ENCODE assay signal across 8 cellular contexts in the genomic region with DNA sequence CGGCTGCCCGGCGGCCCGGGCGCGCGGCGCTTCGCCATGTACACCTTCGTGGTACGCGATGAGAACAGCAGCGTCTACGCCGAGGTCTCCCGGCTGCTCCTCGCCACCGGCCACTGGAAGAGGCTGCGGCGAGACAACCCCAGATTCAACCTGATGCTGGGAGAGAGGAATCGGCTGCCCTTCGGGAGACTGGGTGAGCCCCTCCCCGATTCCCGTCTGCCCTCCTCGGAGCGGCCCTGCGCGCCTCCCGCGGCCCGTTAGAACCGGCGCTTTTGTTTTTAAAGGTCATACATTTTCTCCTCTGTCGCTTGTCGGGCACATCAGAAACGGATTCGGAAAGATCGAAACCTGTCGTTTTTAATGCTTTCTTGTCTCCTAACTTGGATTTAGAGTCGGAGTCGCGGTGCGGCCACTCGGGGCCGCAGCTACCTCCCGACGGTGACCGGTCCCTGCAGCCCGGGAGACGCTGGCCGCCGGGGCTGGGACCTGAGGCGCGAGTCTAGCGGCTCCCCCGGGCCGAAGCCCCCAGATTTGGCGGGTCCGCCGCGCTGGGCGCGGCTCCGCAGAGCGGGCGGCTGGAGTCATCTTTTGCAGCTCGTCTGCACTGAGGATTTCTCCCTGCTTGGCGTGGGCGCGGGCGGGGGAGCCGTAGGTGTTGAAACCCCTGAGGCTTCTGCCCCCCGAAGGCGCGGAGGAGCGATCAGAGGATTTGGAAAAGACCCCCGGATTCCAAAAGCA. TPM values are rescaled to one million over a fixed set of nuclear protein-coding genes. Genes with fewer than 3 reads are reported as not detected.
DNase-seq lines count a peak whose midpoint lies in the region; FAIRE-seq and TF ChIP-seq lines count a peak whose summit lies in the region.

No MANE protein-coding gene starts in this region.

- peak overlapping the region; percentile 97 for H3K4me3 ChIP-seq in BLaER1
- H3K4me3 ChIP-seq in skin epidermis: peak overlapping the region; percentile 47 to 94 (median 80)

- POLR2A ChIA-PET in MCF 10A (lab: Yijun Ruan, JAX): interaction anchor here (0.5 to 5.9 kb wide), 12 partner anchors 10 to 716 kb away, joined by 3 to 42 read pairs (median 5); a partner anchor contains a TSS

- FAIRE-seq in HTR-8/SVneo (lab: Jason Lieb, UNC): no peak

- peak overlapping the region; percentile 92 for H3K9ac ChIP-seq in BLaER1

- H3K27ac Mint-ChIP-seq in MCF 10A (ENCODE audit: low read depth, unreplicated experiment): peak overlapping the region; percentile 54

- peaks cover 9% of the 10 kb centered on the region for H3K36me3 Mint-ChIP-seq in MCF 10A (ENCODE audit: insufficient read depth, unreplicated experiment)

- peaks cover 5% of the 10 kb centered on the region; the same call in 1 of the 2 replicates for H3K9me3 ChIP-seq in BLaER1

- peaks cover 15% of the 10 kb centered on the region for H3K4me1 Mint-ChIP-seq in MCF 10A (ENCODE audit: insufficient read depth, unreplicated experiment)

- H3K36me3 ChIP-seq in BLaER1: peaks cover 24% of the 10 kb centered on the region

- no peaks in the 10 kb centered on the region for H3K27me3 Mint-ChIP-seq in MCF 10A (ENCODE audit: insufficient read depth, unreplicated experiment)

- peak overlapping the region; percentile 88 for H3K4me3 Mint-ChIP-seq in MCF 10A (ENCODE audit: unreplicated experiment)

- H4K20me1 ChIP-seq in BLaER1: 0 out of 2 replicates have a peak, but pooled peaks cover 20% of the 10 kb centered on the region

- no peak for TF ChIP-seq CTCF in MCF 10A (IDR thresholded peaks at IDR 0.05; ENCODE audit: unreplicated experiment)

- no peaks in the 10 kb centered on the region for H3K9me3 Mint-ChIP-seq in MCF 10A (ENCODE audit: unreplicated experiment)

- DNase-seq in GM19240 (ENCODE audit: insufficient read length, low spot score) (peak; percentile 26), HTR-8/SVneo (ENCODE audit: insufficient read length, low spot score) (peak; percentile 51), T-helper 9 cell (peak; percentile 5), MCF 10A (ENCODE audit: unreplicated experiment) (peak; percentile 47), iPS-NIHi11 (ENCODE audit: low spot score) (peak; percentile 45), GDM1 (lab: John Stamatoyannopoulos, UW) (no peak)

- H3K4me1 ChIP-seq in BLaER1: peaks cover 24% of the 10 kb centered on the region

- CTCF ChIA-PET in MCF 10A (lab: Yijun Ruan, JAX): interaction anchor here (0.8 to 2.4 kb wide), 4 partner anchors 11 to 458 kb away, joined by 3 to 14 read pairs (median 3); no protein-coding TSS in a partner anchor

- intact Hi-C loops in MCF 10A (cut with micrococcal nuclease): no loop called here

- peak overlapping the region; percentile 95 for H3K4me2 ChIP-seq in BLaER1

- no peaks in the 10 kb centered on the region for H3K27me3 ChIP-seq in BLaER1

- H3K27ac ChIP-seq in BLaER1 (peak overlapping the region; percentile 74), skin epidermis (peak overlapping the region; percentile 23 to 93 (median 82))

- TSS peak; percentile 48 for BruUV-seq in MCF 10A (replicated peaks; lab: Mats Ljungman, UMichigan)

RNA-seq across cellular contexts. Expression of a gene that starts 0.5 kb away (rescaled TPM):
- total RNA-seq in MCF 10A (2022): 53.7 and 54.6 TPM in 2 replicates

RNA-seq across cellular contexts. Expression of a gene that starts 49.0 kb away (rescaled TPM):
- total RNA-seq in MCF 10A (2022): 13.9 and 16.2 TPM in 2 replicates

RNA-seq across cellular contexts. Expression of a gene that starts 59.8 kb away (rescaled TPM):
- 51.6 and 74.0 TPM in 2 replicates for total RNA-seq in MCF 10A (2022)
